In genomic region chr19:19361075-19361594, GRCh38 we compare ENCODE assay signal across 8 cellular contexts. TPM values are rescaled to one million over a fixed set of nuclear protein-coding genes. Genes with fewer than 3 reads are reported as not detected.
DNase-seq lines count a peak whose midpoint lies in the region; ATAC-seq and TF ChIP-seq lines count a peak whose summit lies in the region.

No MANE protein-coding gene starts in this region.

- no peak for TF ChIP-seq POLR2A in IMR-90 (IDR thresholded peaks at IDR 0.05; ENCODE audit: low read depth, low read length)

- H3K9ac ChIP-seq in IMR-90 (ENCODE audit: low read depth, low read length) (no peak overlapping the region), OCI-LY3 (ENCODE audit: low read length) (no peak overlapping the region)

- H3K27ac ChIP-seq in IMR-90 (ENCODE audit: insufficient read depth, low read length) (no peak overlapping the region), OCI-LY3 (ENCODE audit: low read length) (no peak overlapping the region)

- intact Hi-C loops in IMR-90 (cut with micrococcal nuclease), result no loop called here

- H3K36me3 ChIP-seq in IMR-90 (ENCODE audit: control insufficient read depth, insufficient read depth, low read length), result peaks cover 16% of the 10 kb centered on the region
- H3K36me3 ChIP-seq in OCI-LY3 (replicated peaks; ENCODE audit: low read depth, low read length), result peaks cover 11% of the 10 kb centered on the region

- peak overlapping the region; percentile 45; the same call in 1 of the 2 replicates for H3K4ac ChIP-seq in IMR-90 (ENCODE audit: low read depth, low read length)

- DNase-seq in Ammon's horn (ENCODE audit: low spot score) (peak; percentile 79), IMR-90 (peak; percentile 80), activated T-cell treated with anti-CD3 and anti-CD28 coated beads for 24 hours (ENCODE audit: low read depth) (peak; percentile 63)
- DNase-seq in natural killer cell treated with Interleukin-12 subunit alpha and Interleukin-12 subunit beta and Interleukin-15 and Interleukin-18, amount 100 ng/mL, for 72 hours (ENCODE audit: low spot score), result peak; percentile 72

- H2BK15ac ChIP-seq in IMR-90 (ENCODE audit: low read depth, low read length), result no peak overlapping the region

- peak overlapping the region; percentile 51 for H3K4me3 Mint-ChIP-seq in natural killer cell treated with Interleukin-12 subunit alpha and Interleukin-12 subunit beta and Interleukin-15 and Interleukin-18, amount 100 ng/mL, for 72 hours
- H3K4me3 Mint-ChIP-seq in stimulated activated memory B cell treated with anti-CD40 and anti-IgM and Interleukin-4, amounts not matched to agents 10 μg/mL and 1 μg/mL and 100 μg/mL, for 72 hours, result peak overlapping the region; percentile 56

- H4K5ac ChIP-seq in IMR-90 (ENCODE audit: low read depth, low read length), result no peak overlapping the region

- H2AK9ac ChIP-seq in IMR-90 (replicated peaks; ENCODE audit: low read depth, low read length, poor library complexity), result peak overlapping the region; percentile 92

- H3K27ac Mint-ChIP-seq in natural killer cell treated with Interleukin-12 subunit alpha and Interleukin-12 subunit beta and Interleukin-15 and Interleukin-18, amount 100 ng/mL, for 72 hours, result peak overlapping the region; percentile 64 to 67
- H3K27ac Mint-ChIP-seq in stimulated activated memory B cell treated with anti-CD40 and anti-IgM and Interleukin-4, amounts not matched to agents 10 μg/mL and 1 μg/mL and 100 μg/mL, for 72 hours, result peak overlapping the region; percentile 81

- peak overlapping the region in 1 of 2 experiments; percentile 85; a peak in 2 of 4 replicates for H4K8ac ChIP-seq in IMR-90 (ENCODE audit: low read depth in 2 of 2, low read length in 2 of 2)

- H4K20me1 ChIP-seq in IMR-90 (ENCODE audit: insufficient read depth, low read length) (no peaks in the 10 kb centered on the region), OCI-LY3 (ENCODE audit: insufficient read depth, low read length) (no peaks in the 10 kb centered on the region)

- H3K4me3 ChIP-seq in IMR-90 (ENCODE audit: insufficient read depth, low read depth, low read length) (no peak overlapping the region), OCI-LY3 (ENCODE audit: low read length) (peak overlapping the region; percentile 32)

- peak; percentile 72 for ATAC-seq in GM19025 (IDR thresholded peaks at IDR 0.05; ENCODE audit: low read depth, unreplicated experiment)
- peak; percentile 93 for ATAC-seq in IMR-90 (ENCODE audit: low read depth)
- ATAC-seq in esophagus mucosa, result peak; percentile 81
- peak; percentile 81 for ATAC-seq in natural killer cell treated with Interleukin-12 subunit alpha and Interleukin-12 subunit beta and Interleukin-15 and Interleukin-18, amount 100 ng/mL, for 72 hours
- peak; percentile 82 for ATAC-seq in stimulated activated memory B cell treated with anti-CD40 and anti-IgM and Interleukin-4, amounts not matched to agents 10 μg/mL and 1 μg/mL and 100 μg/mL, for 72 hours

- dilution Hi-C loops in IMR-90 (cut with HindIII; ENCODE audit: low sequenced_read_pairs, unreplicated experiment), result no loop called here

- no peak overlapping the region for H4K91ac ChIP-seq in IMR-90 (ENCODE audit: insufficient read depth, low read depth, low read length)

- H2AFZ ChIP-seq in IMR-90 (replicated peaks; ENCODE audit: low read length, poor library complexity), result peak overlapping the region; percentile 85
- peak overlapping the region; percentile 16; the same call in 1 of the 2 replicates for H2AFZ ChIP-seq in OCI-LY3 (ENCODE audit: low read depth, low read length)

- POLR2A ChIA-PET in IMR-90 (lab: Charles Lee; ENCODE audit: unreplicated experiment), result no interaction called here

- in situ Hi-C loops in IMR-90 (cut with MboI; ENCODE audit: low sequenced_read_pairs), result no loop called here

- H3K9me1 ChIP-seq in IMR-90 (ENCODE audit: insufficient read depth, low read length), result no peaks in the 10 kb centered on the region

- no peaks in the 10 kb centered on the region for H3K36me3 Mint-ChIP-seq in natural killer cell treated with Interleukin-12 subunit alpha and Interleukin-12 subunit beta and Interleukin-15 and Interleukin-18, amount 100 ng/mL, for 72 hours
- peaks cover 13% of the 10 kb centered on the region for H3K36me3 Mint-ChIP-seq in stimulated activated memory B cell treated with anti-CD40 and anti-IgM and Interleukin-4, amounts not matched to agents 10 μg/mL and 1 μg/mL and 100 μg/mL, for 72 hours

- H3K27me3 Mint-ChIP-seq in natural killer cell treated with Interleukin-12 subunit alpha and Interleukin-12 subunit beta and Interleukin-15 and Interleukin-18, amount 100 ng/mL, for 72 hours, result no peaks in the 10 kb centered on the region
- H3K27me3 Mint-ChIP-seq in stimulated activated memory B cell treated with anti-CD40 and anti-IgM and Interleukin-4, amounts not matched to agents 10 μg/mL and 1 μg/mL and 100 μg/mL, for 72 hours, result no peaks in the 10 kb centered on the region

- TF ChIP-seq CTCF in IMR-90 (conservative IDR thresholded peaks at IDR 0.05; ENCODE audit: low read depth, low read length) (peak; percentile 72), OCI-LY3 (IDR thresholded peaks at IDR 0.05; ENCODE audit: low read depth, low read length) (peak; percentile 70)

- H2BK20ac ChIP-seq in IMR-90 (ENCODE audit: low read depth, low read length), result no peak overlapping the region

- H2BK5ac ChIP-seq in IMR-90 (ENCODE audit: low read depth, low read length, poor library complexity, severe bottlenecking), result no peak overlapping the region

- H3K9me3 ChIP-seq in IMR-90 (ENCODE audit: control insufficient read depth, insufficient read depth, low read length) (no peaks in the 10 kb centered on the region), OCI-LY3 (ENCODE audit: insufficient read depth, low read length) (no peaks in the 10 kb centered on the region)

- no peaks in the 10 kb centered on the region for H3K9me3 Mint-ChIP-seq in natural killer cell treated with Interleukin-12 subunit alpha and Interleukin-12 subunit beta and Interleukin-15 and Interleukin-18, amount 100 ng/mL, for 72 hours
- no peaks in the 10 kb centered on the region for H3K9me3 Mint-ChIP-seq in stimulated activated memory B cell treated with anti-CD40 and anti-IgM and Interleukin-4, amounts not matched to agents 10 μg/mL and 1 μg/mL and 100 μg/mL, for 72 hours

- 7% methylated on average over 3 of the region's 14 CpGs; no CpG with 5 or more reads in 1 of the 2 experiments for WGBS in IMR-90 (ENCODE audit: extremely low coverage in 2 of 2, insufficient read length in 1 of 2), 2 experiments

- no peaks in the 10 kb centered on the region for H3K79me2 ChIP-seq in OCI-LY3 (ENCODE audit: low read length)

- H3K4me1 Mint-ChIP-seq in natural killer cell treated with Interleukin-12 subunit alpha and Interleukin-12 subunit beta and Interleukin-15 and Interleukin-18, amount 100 ng/mL, for 72 hours (ENCODE audit: low read depth in 2 of 2), result peaks cover 12 to 17% of the 10 kb centered on the region in 2 donors
- H3K4me1 Mint-ChIP-seq in stimulated activated memory B cell treated with anti-CD40 and anti-IgM and Interleukin-4, amounts not matched to agents 10 μg/mL and 1 μg/mL and 100 μg/mL, for 72 hours, result peaks cover 24% of the 10 kb centered on the region

- H3K56ac ChIP-seq in IMR-90 (ENCODE audit: extremely low read depth, insufficient read depth, low read length), result no peak overlapping the region

- BruUV-seq in IMR-90 (replicated peaks; lab: Mats Ljungman, UMichigan), result no TSS peak

- H3K23ac ChIP-seq in IMR-90 (ENCODE audit: low read depth, low read length), result no peak overlapping the region

- H3K14ac ChIP-seq in IMR-90 (replicated peaks; ENCODE audit: low read depth, low read length), result no peak overlapping the region

- no peak overlapping the region for H3K4me2 ChIP-seq in IMR-90 (ENCODE audit: low read depth, low read length)
- peak overlapping the region; percentile 56 for H3K4me2 ChIP-seq in OCI-LY3 (ENCODE audit: low read length)

- peak; percentile 33 for TF ChIP-seq RAD21 in IMR-90 (IDR thresholded peaks at IDR 0.05; ENCODE audit: low read length)

- H3K27me3 ChIP-seq in IMR-90 (ENCODE audit: control insufficient read depth, insufficient read depth, low read length) (no peaks in the 10 kb centered on the region), OCI-LY3 (ENCODE audit: low read depth, low read length) (no peaks in the 10 kb centered on the region)

- H3K18ac ChIP-seq in IMR-90 (ENCODE audit: low read depth, low read length), result no peak overlapping the region

- no peaks in the 10 kb centered on the region; a peak in 1 of 4 replicates for H3K79me1 ChIP-seq in IMR-90 (ENCODE audit: low read depth in 1 of 2, low read length in 2 of 2)

- CTCF ChIA-PET in IMR-90 (lab: Yijun Ruan, JAX), result interaction anchor here (0.6 to 1.4 kb wide), 3 partner anchors 22 to 136 kb away, joined by 3 to 5 read pairs (median 4); no protein-coding TSS in a partner anchor

- H3K4me1 ChIP-seq in IMR-90 (ENCODE audit: control insufficient read depth, insufficient read depth, low read length) (no peaks in the 10 kb centered on the region), OCI-LY3 (ENCODE audit: low read length) (peaks cover 11% of the 10 kb centered on the region)

- peak overlapping the region; percentile 80; the same call in 1 of the 2 replicates for H2AK5ac ChIP-seq in IMR-90 (ENCODE audit: low read depth, low read length)

- H2BK120ac ChIP-seq in IMR-90 (ENCODE audit: low read depth, low read length), result no peak overlapping the region

RNA-seq across cellular contexts. Expression of gene MAU2, which starts 40.5 kb away (rescaled TPM):
- total RNA-seq in IMR-90 (2012; rRNA removed) (21.7 and 24.6 TPM in 2 replicates), esophagus mucosa (33.4 TPM)
- polyA plus RNA-seq in IMR-90 (2012; rRNA removed), result 31.1 and 35.5 TPM in 2 replicates
- polyA plus RNA-seq in IMR-90 (2012; cell fraction: cytosol; rRNA removed), result 16.9 and 22.3 TPM in 2 replicates
- polyA plus RNA-seq in IMR-90 (2012; cell fraction: nucleus; rRNA removed; ENCODE audit: low replicate concordance), result 69.1 and 140 TPM in 2 replicates
- total RNA-seq in natural killer cell treated with Interleukin-12 subunit alpha and Interleukin-12 subunit beta and Interleukin-15 and Interleukin-18, amount 100 ng/mL, for 72 hours, result 100 to 1,000 TPM in 1 of 2 donors, 10 to 100 TPM in 1; 83.7 to 122 TPM

RNA-seq across cellular contexts. Expression of gene SUGP1, which starts 40.8 kb away (rescaled TPM):
- total RNA-seq in IMR-90 (2012; rRNA removed) (35.8 and 38.3 TPM in 2 replicates), esophagus mucosa (26.5 TPM)
- 33.2 and 38.6 TPM in 2 replicates for polyA plus RNA-seq in IMR-90 (2012; rRNA removed)
- 38.4 and 43.2 TPM in 2 replicates for polyA plus RNA-seq in IMR-90 (2012; cell fraction: cytosol; rRNA removed)
- polyA plus RNA-seq in IMR-90 (2012; cell fraction: nucleus; rRNA removed; ENCODE audit: low replicate concordance), result 120 and 147 TPM in 2 replicates
- total RNA-seq in natural killer cell treated with Interleukin-12 subunit alpha and Interleukin-12 subunit beta and Interleukin-15 and Interleukin-18, amount 100 ng/mL, for 72 hours, result 10 to 100 TPM; 61.1 to 69.6 TPM

RNA-seq across cellular contexts. Expression of gene GATAD2A, which starts 44.3 kb away (rescaled TPM):
- total RNA-seq in IMR-90 (2012; rRNA removed), result 23.5 and 32.8 TPM in 2 replicates
- polyA plus RNA-seq in IMR-90 (2012; rRNA removed), result 33.2 and 44.3 TPM in 2 replicates
- 36.4 and 38.8 TPM in 2 replicates for polyA plus RNA-seq in IMR-90 (2012; cell fraction: cytosol; rRNA removed)
- polyA plus RNA-seq in IMR-90 (2012; cell fraction: nucleus; rRNA removed; ENCODE audit: low replicate concordance), result 32.4 and 42.5 TPM in 2 replicates
- 58.9 TPM for total RNA-seq in esophagus mucosa
- 100 to 1,000 TPM; 171 to 224 TPM for total RNA-seq in natural killer cell treated with Interleukin-12 subunit alpha and Interleukin-12 subunit beta and Interleukin-15 and Interleukin-18, amount 100 ng/mL, for 72 hours
